Comparison of ENCODE assay signal across 1 cellular context in genomic region chr10:88317099-88317498, GRCh38.
TF ChIP-seq lines count a peak whose summit lies in the region.

No MANE protein-coding gene starts in this region.

TF ChIP-seq in HEK293, 187 proteins besides CTCF, POLR2A, EP300 and RAD21 (continued from another document):
- TF ChIP-seq ZNF629 (tag by site-specific recombination; IDR thresholded peaks at IDR 0.05) (no peak), ZXDB (tag by site-specific recombination; IDR thresholded peaks at IDR 0.05) (no peak)
